Comparison of ENCODE assay signal across 7 cellular contexts in genomic region chr12:55999522-55999921, GRCh38. TPM values are rescaled to one million over a fixed set of nuclear protein-coding genes. Genes with fewer than 3 reads are reported as not detected.
DNase-seq lines count a peak whose midpoint lies in the region; ATAC-seq and TF ChIP-seq lines count a peak whose summit lies in the region.
"Not testable (repeated sequence)": the region's sequence is repeated elsewhere in the genome, so short reads cannot be mapped to it uniquely, and the experiment has no call there.
"Had no signal": no experiment of that assay in that cellular context is flagged by ENCODE, and none has a peak within 500 bp of the region (broad histone marks: within the 10 kb centered on the region; RNA-seq: fewer than 3 reads in every experiment).

No MANE protein-coding gene starts in this region.

- peak overlapping the region; percentile 97 for H3K27ac ChIP-seq in 22Rv1

- not testable (repeated sequence) for H3K9me3 Mint-ChIP-seq in T-helper 1 cell treated with Interleukin-12 subunit alpha and Interleukin-12 subunit beta and Interleukin-4 antibody, amounts not matched to agents 30 μg/mL and 1 μg/mL, for 36 hours; activated CD8-positive, alpha-beta T cell treated with anti-CD3 and anti-CD28 coated beads, Interleukin-2, amount 10 ng/mL, durations not matched to agents 7 days and 5 days (ENCODE audit: insufficient read depth); dendritic cell treated with granulocyte-macrophage colony-stimulating factor and Interleukin-4, amounts not matched to agents 40 ng/mL and 50 ng/mL, for 4 days; nephron progenitor cell

- H3K4me3 Mint-ChIP-seq in T-helper 1 cell treated with Interleukin-12 subunit alpha and Interleukin-12 subunit beta and Interleukin-4 antibody, amounts not matched to agents 30 μg/mL and 1 μg/mL, for 36 hours; activated CD8-positive, alpha-beta T cell treated with anti-CD3 and anti-CD28 coated beads, Interleukin-2, amount 10 ng/mL, durations not matched to agents 7 days and 5 days; dendritic cell treated with granulocyte-macrophage colony-stimulating factor and Interleukin-4, amounts not matched to agents 40 ng/mL and 50 ng/mL, for 4 days: not testable (repeated sequence)
- peak overlapping the region; percentile 58 for H3K4me3 Mint-ChIP-seq in nephron progenitor cell

- CTCF ChIA-PET in activated CD8-positive, alpha-beta T cell treated with anti-CD3 and anti-CD28 coated beads, Interleukin-2, amount 10 ng/mL, durations not matched to agents 7 days and 5 days (lab: Charles Lee): interaction anchor here (0.8 to 2.5 kb wide), 5 partner anchors 10 to 41 kb away, joined by 3 to 14 read pairs (median 4); no protein-coding TSS in a partner anchor

- peak; percentile 26 for DNase-seq in HT1080 (ENCODE audit: low read depth)
- peak; percentile 38 for DNase-seq in activated CD8-positive, alpha-beta T cell treated with anti-CD3 and anti-CD28 coated beads, Interleukin-2, amount 10 ng/mL, durations not matched to agents 7 days and 5 days
- DNase-seq in nephron progenitor cell: not testable (repeated sequence)

- peak overlapping the region; percentile 45 for H3K27ac Mint-ChIP-seq in T-helper 1 cell treated with Interleukin-12 subunit alpha and Interleukin-12 subunit beta and Interleukin-4 antibody, amounts not matched to agents 30 μg/mL and 1 μg/mL, for 36 hours
- H3K27ac Mint-ChIP-seq in activated CD8-positive, alpha-beta T cell treated with anti-CD3 and anti-CD28 coated beads, Interleukin-2, amount 10 ng/mL, durations not matched to agents 7 days and 5 days: peak overlapping the region; percentile 58
- peak overlapping the region; percentile 53 for H3K27ac Mint-ChIP-seq in dendritic cell treated with granulocyte-macrophage colony-stimulating factor and Interleukin-4, amounts not matched to agents 40 ng/mL and 50 ng/mL, for 4 days
- H3K27ac Mint-ChIP-seq in nephron progenitor cell: peak overlapping the region; percentile 51

- not testable (repeated sequence) for H3K36me3 Mint-ChIP-seq in T-helper 1 cell treated with Interleukin-12 subunit alpha and Interleukin-12 subunit beta and Interleukin-4 antibody, amounts not matched to agents 30 μg/mL and 1 μg/mL, for 36 hours (ENCODE audit: low read depth)
- peaks cover 12% of the 10 kb centered on the region for H3K36me3 Mint-ChIP-seq in activated CD8-positive, alpha-beta T cell treated with anti-CD3 and anti-CD28 coated beads, Interleukin-2, amount 10 ng/mL, durations not matched to agents 7 days and 5 days (ENCODE audit: low read depth)
- peaks cover 78% of the 10 kb centered on the region for H3K36me3 Mint-ChIP-seq in dendritic cell treated with granulocyte-macrophage colony-stimulating factor and Interleukin-4, amounts not matched to agents 40 ng/mL and 50 ng/mL, for 4 days (ENCODE audit: low read depth)
- peaks cover 40% of the 10 kb centered on the region for H3K36me3 Mint-ChIP-seq in nephron progenitor cell (ENCODE audit: low read depth)

- intact Hi-C loops in dendritic cell treated with granulocyte-macrophage colony-stimulating factor and Interleukin-4, amounts not matched to agents 40 ng/mL and 50 ng/mL, for 4 days (cut with micrococcal nuclease): loop anchor here (10.0 kb wide), 1 partner anchor 105 kb away; the partner anchor contains the start of gene PA2G4

- ATAC-seq in activated CD8-positive, alpha-beta T cell treated with anti-CD3 and anti-CD28 coated beads, Interleukin-2, amount 10 ng/mL, durations not matched to agents 7 days and 5 days: not testable (repeated sequence)

- not testable (repeated sequence) for TF ChIP-seq CTCF in 22Rv1 (IDR thresholded peaks at IDR 0.05); nephron progenitor cell (IDR thresholded peaks at IDR 0.05)

- peaks cover 22% of the 10 kb centered on the region for H3K4me1 Mint-ChIP-seq in T-helper 1 cell treated with Interleukin-12 subunit alpha and Interleukin-12 subunit beta and Interleukin-4 antibody, amounts not matched to agents 30 μg/mL and 1 μg/mL, for 36 hours (ENCODE audit: low read depth)
- peaks cover 35% of the 10 kb centered on the region for H3K4me1 Mint-ChIP-seq in activated CD8-positive, alpha-beta T cell treated with anti-CD3 and anti-CD28 coated beads, Interleukin-2, amount 10 ng/mL, durations not matched to agents 7 days and 5 days (ENCODE audit: low read depth)
- peaks cover 59% of the 10 kb centered on the region for H3K4me1 Mint-ChIP-seq in dendritic cell treated with granulocyte-macrophage colony-stimulating factor and Interleukin-4, amounts not matched to agents 40 ng/mL and 50 ng/mL, for 4 days (ENCODE audit: low read depth)
- H3K4me1 Mint-ChIP-seq in nephron progenitor cell: peaks cover 39% of the 10 kb centered on the region

- POLR2A ChIA-PET in activated CD8-positive, alpha-beta T cell treated with anti-CD3 and anti-CD28 coated beads, Interleukin-2, amount 10 ng/mL, durations not matched to agents 7 days and 5 days (lab: Charles Lee): interaction anchor here (0.6 to 1.0 kb wide), 3 partner anchors 15 to 152 kb away, joined by 3 to 4 read pairs (median 3); no protein-coding TSS in a partner anchor

- not testable (repeated sequence) for H3K27me3 Mint-ChIP-seq in T-helper 1 cell treated with Interleukin-12 subunit alpha and Interleukin-12 subunit beta and Interleukin-4 antibody, amounts not matched to agents 30 μg/mL and 1 μg/mL, for 36 hours (ENCODE audit: low read depth); activated CD8-positive, alpha-beta T cell treated with anti-CD3 and anti-CD28 coated beads, Interleukin-2, amount 10 ng/mL, durations not matched to agents 7 days and 5 days (ENCODE audit: low read depth); dendritic cell treated with granulocyte-macrophage colony-stimulating factor and Interleukin-4, amounts not matched to agents 40 ng/mL and 50 ng/mL, for 4 days; nephron progenitor cell (ENCODE audit: low read depth, poor library complexity)

RNA-seq across cellular contexts. Expression of gene SUOX, which starts 2.4 kb away (rescaled TPM):
- total RNA-seq in HT1080 (2014; rRNA removed; shearing (Covaris generic)): 15.7 and 15.9 TPM in 2 replicates
- 10.5 and 10.9 TPM in 2 replicates for polyA plus RNA-seq in HT1080 (2015; cell fraction: cytosol; rRNA removed)
- polyA plus RNA-seq in HT1080 (2015; cell fraction: nucleus; rRNA removed): 19.3 and 24.7 TPM in 2 replicates
- 1 to 10 TPM; 5.8 to 6.8 TPM for total RNA-seq in activated CD8-positive, alpha-beta T cell treated with anti-CD3 and anti-CD28 coated beads, Interleukin-2, amount 10 ng/mL, durations not matched to agents 7 days and 5 days

RNA-seq across cellular contexts. Expression of gene IKZF4, which starts 21.3 kb away (rescaled TPM):
- total RNA-seq in HT1080 (2014; rRNA removed; shearing (Covaris generic)): 0.80 and 1.9 TPM in 2 replicates
- 3.9 and 4.3 TPM in 2 replicates for polyA plus RNA-seq in HT1080 (2015; cell fraction: cytosol; rRNA removed)
- 4.1 and 4.3 TPM in 2 replicates for polyA plus RNA-seq in HT1080 (2015; cell fraction: nucleus; rRNA removed)
- total RNA-seq in activated CD8-positive, alpha-beta T cell treated with anti-CD3 and anti-CD28 coated beads, Interleukin-2, amount 10 ng/mL, durations not matched to agents 7 days and 5 days: 10 to 100 TPM; 19.9 to 20.7 TPM

RNA-seq across cellular contexts. Expression of gene RAB5B, which starts 25.6 kb away (rescaled TPM):
- total RNA-seq in HT1080 (2014; rRNA removed; shearing (Covaris generic)): 25.8 and 34.4 TPM in 2 replicates
- polyA plus RNA-seq in HT1080 (2015; cell fraction: cytosol; rRNA removed): 56.4 and 63.0 TPM in 2 replicates
- polyA plus RNA-seq in HT1080 (2015; cell fraction: nucleus; rRNA removed): 53.4 and 56.7 TPM in 2 replicates
- total RNA-seq in activated CD8-positive, alpha-beta T cell treated with anti-CD3 and anti-CD28 coated beads, Interleukin-2, amount 10 ng/mL, durations not matched to agents 7 days and 5 days: 10 to 100 TPM; 51.9 to 52.9 TPM

RNA-seq across cellular contexts. Expression of gene CDK2, which starts 32.9 kb away (rescaled TPM):
- 76.5 and 97.2 TPM in 2 replicates for total RNA-seq in HT1080 (2014; rRNA removed; shearing (Covaris generic))
- polyA plus RNA-seq in HT1080 (2015; cell fraction: cytosol; rRNA removed): 63.9 and 64.6 TPM in 2 replicates
- 83.9 and 92.5 TPM in 2 replicates for polyA plus RNA-seq in HT1080 (2015; cell fraction: nucleus; rRNA removed)
- 100 to 1,000 TPM; 128 to 130 TPM for total RNA-seq in activated CD8-positive, alpha-beta T cell treated with anti-CD3 and anti-CD28 coated beads, Interleukin-2, amount 10 ng/mL, durations not matched to agents 7 days and 5 days

RNA-seq across cellular contexts. Expression of gene PMEL, which starts 33.7 kb away (rescaled TPM):
- total RNA-seq in HT1080 (2014; rRNA removed; shearing (Covaris generic)): 1.1 and 3.3 TPM in 2 replicates
- 1.6 and 2.1 TPM in 2 replicates for polyA plus RNA-seq in HT1080 (2015; cell fraction: cytosol; rRNA removed)
- 1.7 and 2.3 TPM in 2 replicates for polyA plus RNA-seq in HT1080 (2015; cell fraction: nucleus; rRNA removed)
- total RNA-seq in activated CD8-positive, alpha-beta T cell treated with anti-CD3 and anti-CD28 coated beads, Interleukin-2, amount 10 ng/mL, durations not matched to agents 7 days and 5 days: under 1 TPM; 0.10 to 0.55 TPM
- total RNA-seq: MCF 10A had no signal
